Comparison of ENCODE assay signal across 8 cellular contexts in genomic region chr10:100996678-100997363, GRCh38. TPM values are rescaled to one million over a fixed set of nuclear protein-coding genes. Genes with fewer than 3 reads are reported as not detected.
DNase-seq lines count a peak whose midpoint lies in the region; ATAC-seq and TF ChIP-seq lines count a peak whose summit lies in the region.

No MANE protein-coding gene starts in this region.

- peaks cover 0 to 4% of the 10 kb centered on the region in 2 donors for H3K27me3 Mint-ChIP-seq in natural killer cell (ENCODE audit: low read depth in 2 of 2)

- no peak for TF ChIP-seq CTCF in natural killer cell (IDR thresholded peaks at IDR 0.05)

- DNase-seq in NCI-H2081 (lab: John Stamatoyannopoulos, UW) (peak; percentile 16 to 17), NCI-H2081 treated with DMSO at 0.1 percent for 48 hours (lab: John Stamatoyannopoulos, UW) (no peak), LoVo (ENCODE audit: low spot score) (peak; percentile 42), epithelial cell of prostate (ENCODE audit: low read depth, low spot score) (no peak), natural killer cell (peak; percentile 24), Ammon's horn (ENCODE audit: low spot score) (no peak), globus pallidus (ENCODE audit: low spot score) (no peak)
- peak; percentile 50 to 56 for DNase-seq in activated CD4-positive, alpha-beta T cell treated with anti-CD3 and anti-CD28 coated beads, Interleukin-2, amount 50 U/mL, for 48 hours

- H3K4me1 Mint-ChIP-seq in natural killer cell = peaks cover 14 to 34% of the 10 kb centered on the region in 2 donors

- no peaks in the 10 kb centered on the region for H3K9me3 Mint-ChIP-seq in natural killer cell

- ATAC-seq in natural killer cell = peak in 2 of 3 donors; percentile 2 to 10

- intact Hi-C loops in natural killer cell (cut with micrococcal nuclease) = loop anchor here (5.0 kb wide), 1 partner anchor 35 kb away; the partner anchor contains the start of genes PDZD7 and SFXN3

- peak overlapping the region; percentile 89 for H3K4me3 Mint-ChIP-seq in natural killer cell

- no peaks in the 10 kb centered on the region for H3K36me3 Mint-ChIP-seq in natural killer cell

- H3K27ac ChIP-seq in epithelial cell of prostate = peak overlapping the region; percentile 91

- H3K27ac Mint-ChIP-seq in natural killer cell = peak overlapping the region; percentile 58 to 85

RNA-seq across cellular contexts. Expression of gene LZTS2, which starts 2.8 kb away (rescaled TPM):
- total RNA-seq in natural killer cell = 10 to 100 TPM in 2 of 3 donors, 1 to 10 TPM in 1; 8.0 to 16.1 (median 11.7) TPM

RNA-seq across cellular contexts. Expression of gene TWNK, which starts 9.5 kb away (rescaled TPM):
- total RNA-seq in natural killer cell = 1 to 10 TPM; 2.2 to 3.6 (median 3.3) TPM

RNA-seq across cellular contexts. Expression of gene MRPL43, which starts 9.5 kb away (rescaled TPM):
- 10 to 100 TPM; 27.2 to 42.0 (median 33.1) TPM for total RNA-seq in natural killer cell

RNA-seq across cellular contexts. Expression of gene SEMA4G, which starts 27.5 kb away (rescaled TPM):
- 1 to 10 TPM in 1 of 3 donors, under 1 TPM in 1, not detected in 1; 0.53 to 1.7 TPM for total RNA-seq in natural killer cell

RNA-seq across cellular contexts. Expression of gene PDZD7, which starts 34.1 kb away (rescaled TPM):
- 1 to 10 TPM in 1 of 3 donors, under 1 TPM in 2; 0.35 to 1.2 (median 0.52) TPM for total RNA-seq in natural killer cell

Comparison
In these comparisons a context has a peak if more than half of its experiments do, and no peak if none do; other contexts are left out.
1. DNase-seq: peak in NCI-H2081 (2 of 2), LoVo (single experiment), activated CD4-positive, alpha-beta T cell treated with anti-CD3 and anti-CD28 coated beads, Interleukin-2, amount 50 U/mL, for 48 hours (2 of 2) and natural killer cell (single experiment); none in NCI-H2081 treated with DMSO at 0.1 percent for 48 hours (single experiment), epithelial cell of prostate (single experiment), Ammon's horn (single experiment) and globus pallidus (single experiment).